ENCODE assay signal across 1 cellular context in genomic region chr22:36027579-36027959, GRCh38.
TF ChIP-seq lines count a peak whose summit lies in the region.

No MANE protein-coding gene starts in this region.

TF ChIP-seq in GM23338, 12 proteins besides CTCF, POLR2A, EP300 and RAD21 (continued from another document):
- TF ChIP-seq, protein P1, sequence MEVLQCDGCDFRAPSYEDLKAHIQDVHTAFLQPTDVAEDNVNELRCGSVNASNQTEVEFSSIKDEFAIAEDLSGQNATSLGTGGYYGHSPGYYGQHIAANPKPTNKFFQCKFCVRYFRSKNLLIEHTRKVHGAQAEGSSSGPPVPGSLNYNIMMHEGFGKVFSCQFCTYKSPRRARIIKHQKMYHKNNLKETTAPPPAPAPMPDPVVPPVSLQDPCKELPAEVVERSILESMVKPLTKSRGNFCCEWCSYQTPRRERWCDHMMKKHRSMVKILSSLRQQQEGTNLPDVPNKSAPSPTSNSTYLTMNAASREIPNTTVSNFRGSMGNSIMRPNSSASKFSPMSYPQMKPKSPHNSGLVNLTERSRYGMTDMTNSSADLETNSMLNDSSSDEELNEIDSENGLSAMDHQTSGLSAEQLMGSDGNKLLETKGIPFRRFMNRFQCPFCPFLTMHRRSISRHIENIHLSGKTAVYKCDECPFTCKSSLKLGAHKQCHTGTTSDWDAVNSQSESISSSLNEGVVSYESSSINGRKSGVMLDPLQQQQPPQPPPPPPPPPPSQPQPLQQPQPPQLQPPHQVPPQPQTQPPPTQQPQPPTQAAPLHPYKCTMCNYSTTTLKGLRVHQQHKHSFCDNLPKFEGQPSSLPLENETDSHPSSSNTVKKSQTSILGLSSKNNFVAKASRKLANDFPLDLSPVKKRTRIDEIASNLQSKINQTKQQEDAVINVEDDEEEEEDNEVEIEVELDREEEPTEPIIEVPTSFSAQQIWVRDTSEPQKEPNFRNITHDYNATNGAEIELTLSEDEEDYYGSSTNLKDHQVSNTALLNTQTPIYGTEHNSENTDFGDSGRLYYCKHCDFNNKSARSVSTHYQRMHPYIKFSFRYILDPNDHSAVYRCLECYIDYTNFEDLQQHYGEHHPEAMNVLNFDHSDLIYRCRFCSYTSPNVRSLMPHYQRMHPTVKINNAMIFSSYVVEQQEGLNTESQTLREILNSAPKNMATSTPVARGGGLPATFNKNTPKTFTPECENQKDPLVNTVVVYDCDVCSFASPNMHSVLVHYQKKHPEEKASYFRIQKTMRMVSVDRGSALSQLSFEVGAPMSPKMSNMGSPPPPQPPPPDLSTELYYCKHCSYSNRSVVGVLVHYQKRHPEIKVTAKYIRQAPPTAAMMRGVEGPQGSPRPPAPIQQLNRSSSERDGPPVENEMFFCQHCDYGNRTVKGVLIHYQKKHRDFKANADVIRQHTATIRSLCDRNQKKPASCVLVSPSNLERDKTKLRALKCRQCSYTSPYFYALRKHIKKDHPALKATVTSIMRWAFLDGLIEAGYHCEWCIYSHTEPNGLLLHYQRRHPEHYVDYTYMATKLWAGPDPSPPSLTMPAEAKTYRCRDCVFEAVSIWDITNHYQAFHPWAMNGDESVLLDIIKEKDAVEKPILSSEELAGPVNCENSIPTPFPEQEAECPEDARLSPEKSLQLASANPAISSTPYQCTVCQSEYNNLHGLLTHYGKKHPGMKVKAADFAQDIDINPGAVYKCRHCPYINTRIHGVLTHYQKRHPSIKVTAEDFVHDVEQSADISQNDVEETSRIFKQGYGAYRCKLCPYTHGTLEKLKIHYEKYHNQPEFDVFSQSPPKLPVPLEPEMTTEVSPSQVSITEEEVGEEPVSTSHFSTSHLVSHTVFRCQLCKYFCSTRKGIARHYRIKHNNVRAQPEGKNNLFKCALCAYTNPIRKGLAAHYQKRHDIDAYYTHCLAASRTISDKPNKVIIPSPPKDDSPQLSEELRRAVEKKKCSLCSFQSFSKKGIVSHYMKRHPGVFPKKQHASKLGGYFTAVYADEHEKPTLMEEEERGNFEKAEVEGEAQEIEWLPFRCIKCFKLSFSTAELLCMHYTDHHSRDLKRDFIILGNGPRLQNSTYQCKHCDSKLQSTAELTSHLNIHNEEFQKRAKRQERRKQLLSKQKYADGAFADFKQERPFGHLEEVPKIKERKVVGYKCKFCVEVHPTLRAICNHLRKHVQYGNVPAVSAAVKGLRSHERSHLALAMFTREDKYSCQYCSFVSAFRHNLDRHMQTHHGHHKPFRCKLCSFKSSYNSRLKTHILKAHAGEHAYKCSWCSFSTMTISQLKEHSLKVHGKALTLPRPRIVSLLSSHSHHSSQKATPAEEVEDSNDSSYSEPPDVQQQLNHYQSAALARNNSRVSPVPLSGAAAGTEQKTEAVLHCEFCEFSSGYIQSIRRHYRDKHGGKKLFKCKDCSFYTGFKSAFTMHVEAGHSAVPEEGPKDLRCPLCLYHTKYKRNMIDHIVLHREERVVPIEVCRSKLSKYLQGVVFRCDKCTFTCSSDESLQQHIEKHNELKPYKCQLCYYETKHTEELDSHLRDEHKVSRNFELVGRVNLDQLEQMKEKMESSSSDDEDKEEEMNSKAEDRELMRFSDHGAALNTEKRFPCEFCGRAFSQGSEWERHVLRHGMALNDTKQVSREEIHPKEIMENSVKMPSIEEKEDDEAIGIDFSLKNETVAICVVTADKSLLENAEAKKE (CRISPR knock-in tag; IDR thresholded peaks at IDR 0.05): no peak
